Comparison of ENCODE assay signal across 14 cellular contexts in the genomic region with DNA sequence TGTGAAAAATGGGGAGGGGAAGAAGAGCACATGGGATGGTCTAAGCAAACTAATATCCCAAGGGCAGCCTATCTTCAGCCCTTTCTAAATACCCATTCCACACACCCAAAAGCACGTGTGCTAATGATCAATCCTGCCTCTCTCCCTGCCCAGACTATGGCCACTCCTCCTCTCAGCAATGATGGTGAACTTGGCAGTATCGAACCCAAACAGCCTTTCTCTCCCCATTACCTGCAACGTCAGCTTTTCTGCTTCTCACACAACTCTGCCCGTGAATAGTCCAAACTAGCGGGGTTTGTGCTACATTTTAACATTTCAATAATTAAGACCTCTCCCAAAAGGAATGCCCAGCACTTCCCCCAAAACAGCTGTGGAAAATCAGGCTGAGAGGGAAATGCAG.
"Had no signal": no experiment of that assay in that cellular context is flagged by ENCODE, and none has a peak within 500 bp of the region (broad histone marks: within the 10 kb centered on the region; RNA-seq: fewer than 3 reads in every experiment).

No MANE protein-coding gene starts in this region.

- H3K36me3 ChIP-seq: left lung, prostate gland had no signal

- H3K27me3 ChIP-seq: heart right ventricle, left lung had no signal

- H3K4me3 Mint-ChIP-seq: activated naive CD4-positive, alpha-beta T cell treated with anti-CD3 and anti-CD28 coated beads for 36 hours; activated naive CD8-positive, alpha-beta T cell treated with anti-CD3 and anti-CD28 coated beads, Interleukin-2, amount 50 U/mL, for 24 hours; dendritic cell treated with granulocyte-macrophage colony-stimulating factor and Interleukin-4, amounts not matched to agents 40 ng/mL and 50 ng/mL, for 4 days; endodermal cell; stimulated activated naive CD8-positive, alpha-beta T cell treated with anti-CD3 and anti-CD28 coated beads, Interleukin-15, amount 100 ng/mL, for 72 hours had no signal

- H3K27ac Mint-ChIP-seq: activated naive CD4-positive, alpha-beta T cell treated with anti-CD3 and anti-CD28 coated beads for 36 hours; activated naive CD8-positive, alpha-beta T cell treated with anti-CD3 and anti-CD28 coated beads, Interleukin-2, amount 50 U/mL, for 24 hours; dendritic cell treated with granulocyte-macrophage colony-stimulating factor and Interleukin-4, amounts not matched to agents 40 ng/mL and 50 ng/mL, for 4 days; stimulated activated naive CD8-positive, alpha-beta T cell treated with anti-CD3 and anti-CD28 coated beads, Interleukin-15, amount 100 ng/mL, for 72 hours had no signal

- H3K4me3 ChIP-seq: heart right ventricle, left lung, mucosa of descending colon, prostate gland, smooth muscle cell had no signal

- H3K27me3 Mint-ChIP-seq: activated naive CD8-positive, alpha-beta T cell treated with anti-CD3 and anti-CD28 coated beads, Interleukin-2, amount 50 U/mL, for 24 hours; dendritic cell treated with granulocyte-macrophage colony-stimulating factor and Interleukin-4, amounts not matched to agents 40 ng/mL and 50 ng/mL, for 4 days; stimulated activated naive CD8-positive, alpha-beta T cell treated with anti-CD3 and anti-CD28 coated beads, Interleukin-15, amount 100 ng/mL, for 72 hours had no signal

- H3K27ac ChIP-seq: heart right ventricle, left lung, prostate gland had no signal

- DNase-seq: activated CD4-positive, CD25-positive, alpha-beta regulatory T cell treated with anti-CD3 and anti-CD28 coated beads, Interleukin-2, amount 50 U/mL, for 72 hours; activated naive CD4-positive, alpha-beta T cell treated with anti-CD3 and anti-CD28 coated beads for 36 hours; activated naive CD8-positive, alpha-beta T cell treated with anti-CD3 and anti-CD28 coated beads, Interleukin-2, amount 50 U/mL, for 24 hours; aorta; endodermal cell; heart right ventricle; left lung; mucosa of descending colon; right cardiac atrium; stimulated activated naive CD8-positive, alpha-beta T cell treated with anti-CD3 and anti-CD28 coated beads, Interleukin-15, amount 100 ng/mL, for 72 hours; T-helper 9 cell had no signal

- H3K9me3 ChIP-seq: heart right ventricle, left lung, mucosa of descending colon, prostate gland had no signal

- H3K4me2 ChIP-seq: smooth muscle cell had no signal

- ATAC-seq: activated naive CD8-positive, alpha-beta T cell treated with anti-CD3 and anti-CD28 coated beads, Interleukin-2, amount 50 U/mL, for 24 hours; right cardiac atrium; stimulated activated naive CD8-positive, alpha-beta T cell treated with anti-CD3 and anti-CD28 coated beads, Interleukin-15, amount 100 ng/mL, for 72 hours had no signal

- H3K9me3 Mint-ChIP-seq: activated naive CD4-positive, alpha-beta T cell treated with anti-CD3 and anti-CD28 coated beads for 36 hours; activated naive CD8-positive, alpha-beta T cell treated with anti-CD3 and anti-CD28 coated beads, Interleukin-2, amount 50 U/mL, for 24 hours; dendritic cell treated with granulocyte-macrophage colony-stimulating factor and Interleukin-4, amounts not matched to agents 40 ng/mL and 50 ng/mL, for 4 days; endodermal cell; stimulated activated naive CD8-positive, alpha-beta T cell treated with anti-CD3 and anti-CD28 coated beads, Interleukin-15, amount 100 ng/mL, for 72 hours had no signal
